ENCODE assay signal across 8 cellular contexts in genomic region chr1:235917267-235917811, GRCh38. TPM values are rescaled to one million over a fixed set of nuclear protein-coding genes. Genes with fewer than 3 reads are reported as not detected.
DNase-seq lines count a peak whose midpoint lies in the region; ATAC-seq and TF ChIP-seq lines count a peak whose summit lies in the region.

No MANE protein-coding gene starts in this region.

- peak; percentile 92 for DNase-seq in AG08395 (ENCODE audit: low spot score)
- DNase-seq in activated naive CD8-positive, alpha-beta T cell treated with anti-CD3 and anti-CD28 coated beads for 36 hours = peak; percentile 72
- peak; percentile 93 for DNase-seq in right atrium auricular region (ENCODE audit: low spot score)
- DNase-seq in stimulated activated CD4-positive, alpha-beta T cell treated with anti-CD3 and anti-CD28 coated beads, Interleukin-12 subunit alpha, Interleukin-12 subunit beta, amount 100 ng/mL, for 4 hours = peak; percentile 53
- DNase-seq in NCI-H187 treated with DMSO at 0.1 percent for 48 hours (lab: John Stamatoyannopoulos, UW) = no peak

- peak overlapping the region; percentile 68 for H3K4me3 Mint-ChIP-seq in activated naive CD8-positive, alpha-beta T cell treated with anti-CD3 and anti-CD28 coated beads for 36 hours

- no peaks in the 10 kb centered on the region for H3K36me3 ChIP-seq in right atrium auricular region

- no peak for TF ChIP-seq CTCF in right atrium auricular region (IDR thresholded peaks at IDR 0.05)

- H3K9me3 ChIP-seq in right atrium auricular region = no peaks in the 10 kb centered on the region

- H3K27ac ChIP-seq in right atrium auricular region = peak overlapping the region; percentile 65 to 69

- no peaks in the 10 kb centered on the region for H3K27me3 ChIP-seq in right atrium auricular region

- no peaks in the 10 kb centered on the region for H3K36me3 Mint-ChIP-seq in activated naive CD8-positive, alpha-beta T cell treated with anti-CD3 and anti-CD28 coated beads for 36 hours

- H3K9me3 Mint-ChIP-seq in activated naive CD8-positive, alpha-beta T cell treated with anti-CD3 and anti-CD28 coated beads for 36 hours = no peaks in the 10 kb centered on the region

- no peaks in the 10 kb centered on the region for H3K27me3 Mint-ChIP-seq in activated naive CD8-positive, alpha-beta T cell treated with anti-CD3 and anti-CD28 coated beads for 36 hours

- H3K4me1 Mint-ChIP-seq in activated naive CD8-positive, alpha-beta T cell treated with anti-CD3 and anti-CD28 coated beads for 36 hours = peaks cover 32% of the 10 kb centered on the region

- H3K4me1 ChIP-seq in right atrium auricular region = peaks cover 0 to 18% of the 10 kb centered on the region in 2 donors

- ATAC-seq in GM19035 (IDR thresholded peaks at IDR 0.05; ENCODE audit: unreplicated experiment) = peak; percentile 76
- ATAC-seq in HG03565 (IDR thresholded peaks at IDR 0.05; ENCODE audit: unreplicated experiment) = peak; percentile 81
- peak; percentile 89 for ATAC-seq in SK-N-SH treated with all-trans-retinoic acid at 6 μM for 48 hours

- H3K27ac Mint-ChIP-seq in activated naive CD8-positive, alpha-beta T cell treated with anti-CD3 and anti-CD28 coated beads for 36 hours = peak overlapping the region; percentile 85

- H3K4me3 ChIP-seq in right atrium auricular region = no peak overlapping the region

TF ChIP-seq in SK-N-SH treated with all-trans-retinoic acid at 6 μM for 48 hours, 23 proteins besides CTCF, POLR2A, EP300 and RAD21:
- TF ChIP-seq TSHZ2 (CRISPR knock-in tag; IDR thresholded peaks at IDR 0.05) (no peak), ESRRG (CRISPR knock-in tag; IDR thresholded peaks at IDR 0.05) (no peak), BACH2 (CRISPR knock-in tag; IDR thresholded peaks at IDR 0.05; ENCODE audit: borderline replicate concordance) (no peak), SNAI2 (CRISPR knock-in tag; IDR thresholded peaks at IDR 0.05) (no peak), TCF4 (CRISPR knock-in tag; IDR thresholded peaks at IDR 0.05; ENCODE audit: borderline replicate concordance) (no peak), ZNF70 (CRISPR knock-in tag; IDR thresholded peaks at IDR 0.05) (no peak), ZC3H10 (CRISPR knock-in tag; IDR thresholded peaks at IDR 0.05) (peak; percentile 81; the same call in 1 of the 2 replicates), PPARA (CRISPR knock-in tag; IDR thresholded peaks at IDR 0.05; ENCODE audit: borderline replicate concordance) (no peak), GLIS3 (CRISPR knock-in tag; IDR thresholded peaks at IDR 0.05) (no peak), CSDC2 (CRISPR knock-in tag; IDR thresholded peaks at IDR 0.05) (no peak), RARB (CRISPR knock-in tag; IDR thresholded peaks at IDR 0.05) (0 out of 2 replicates have a peak, but pooled peaks have one; percentile 51), PATZ1 (CRISPR knock-in tag; IDR thresholded peaks at IDR 0.05; ENCODE audit: borderline replicate concordance) (peak; percentile 70; the same call in 1 of the 2 replicates), OSR1 (CRISPR knock-in tag; IDR thresholded peaks at IDR 0.05) (peak; percentile 80; the same call in 1 of the 2 replicates), TOX (CRISPR knock-in tag; IDR thresholded peaks at IDR 0.05; ENCODE audit: borderline replicate concordance) (peak; percentile 77; the same call in 1 of the 2 replicates), CREB5 (CRISPR knock-in tag; IDR thresholded peaks at IDR 0.05; ENCODE audit: low read depth) (no peak), ISL1 (CRISPR knock-in tag; IDR thresholded peaks at IDR 0.05) (no peak), ZFP30 (CRISPR knock-in tag; IDR thresholded peaks at IDR 0.05) (no peak), ZFP3 (CRISPR knock-in tag; IDR thresholded peaks at IDR 0.05) (peak; percentile 66; the same call in 1 of the 2 replicates), POU6F1 (CRISPR knock-in tag; IDR thresholded peaks at IDR 0.05; ENCODE audit: borderline replicate concordance, low read depth) (no peak), ZNF565 (CRISPR knock-in tag; conservative IDR thresholded peaks at IDR 0.05; ENCODE audit: low read depth) (no peak), CSRNP3 (CRISPR knock-in tag; IDR thresholded peaks at IDR 0.05) (0 out of 2 replicates have a peak, but pooled peaks have one; percentile 32), ZNF8 (CRISPR knock-in tag; IDR thresholded peaks at IDR 0.05) (no peak), ARNTL (CRISPR knock-in tag; IDR thresholded peaks at IDR 0.05; ENCODE audit: borderline replicate concordance, low read depth) (no peak)

RNA-seq across cellular contexts. Expression of gene LYST, which starts 50.6 kb away (rescaled TPM):
- 10 to 100 TPM; 63.8 to 76.2 TPM for total RNA-seq in activated naive CD8-positive, alpha-beta T cell treated with anti-CD3 and anti-CD28 coated beads for 36 hours
- 10 to 100 TPM in 1 of 2 donors, 1 to 10 TPM in 1; 7.3 to 13.0 TPM for total RNA-seq in right atrium auricular region

Comparison
In these comparisons a context has a peak if more than half of its experiments do, and no peak if none do; other contexts are left out.
1. RNA of gene LYST, which starts 50.6 kb away (total RNA-seq): 63.8 to 76.2 TPM in activated naive CD8-positive, alpha-beta T cell treated with anti-CD3 and anti-CD28 coated beads for 36 hours; 7.3 to 13.0 TPM in right atrium auricular region; every median in the first group is over 4 times any median in the second.
2. Peak in every context shown above with its lines, with median percentiles within 50 percentile points of each other: ATAC-seq.